In genomic region chr18:58526425-58527115, GRCh38 we compare ENCODE assay signal across 13 cellular contexts.
DNase-seq lines count a peak whose midpoint lies in the region; ATAC-seq, FAIRE-seq and TF ChIP-seq lines count a peak whose summit lies in the region.
"Had no signal": no experiment of that assay in that cellular context is flagged by ENCODE, and none has a peak within 500 bp of the region (broad histone marks: within the 10 kb centered on the region; RNA-seq: fewer than 3 reads in every experiment).

No MANE protein-coding gene starts in this region.

- CTCF ChIA-PET in RWPE1 (lab: Yijun Ruan, JAX) = interaction anchor here (0.6 to 1.4 kb wide), 2 partner anchors 25 to 237 kb away, joined by 3 to 6 read pairs; no protein-coding TSS in a partner anchor

- H3K27ac ChIP-seq in body of pancreas (peak overlapping the region; percentile 32 to 77 (median 54)), small intestine (ENCODE audit: low read depth in 1 of 2, low read length in 1 of 2) (peak overlapping the region; percentile 4 to 77), RWPE1 (no peak overlapping the region)
- H3K27ac ChIP-seq: sigmoid colon had no signal

- H3K9me3 ChIP-seq in body of pancreas (no peaks in the 10 kb centered on the region), small intestine (ENCODE audit: control insufficient read depth, low read depth) (no peaks in the 10 kb centered on the region)
- H3K9me3 ChIP-seq: sigmoid colon had no signal

- FAIRE-seq in small intestine (lab: Jason Lieb, UNC) = peak; percentile 10
- FAIRE-seq: endometrium, urothelium cell line had no signal

- no peaks in the 10 kb centered on the region for H3K36me3 ChIP-seq in body of pancreas (replicated peaks in 1 of 2; ENCODE audit: insufficient read depth in 1 of 2, low read depth in 2 of 2)
- no peaks in the 10 kb centered on the region for H3K36me3 ChIP-seq in small intestine (ENCODE audit: control insufficient read depth in 2 of 2, insufficient read depth in 2 of 2, low read length in 2 of 2)
- H3K36me3 ChIP-seq: sigmoid colon had no signal

- no peak for TF ChIP-seq POLR2A in body of pancreas (IDR thresholded peaks at IDR 0.05)

- no peaks in the 10 kb centered on the region for H3K27me3 ChIP-seq in body of pancreas
- H3K27me3 ChIP-seq in small intestine (ENCODE audit: control insufficient read depth in 2 of 2, insufficient read depth in 2 of 2, low read length in 2 of 2) = no peaks in the 10 kb centered on the region
- H3K27me3 ChIP-seq: sigmoid colon had no signal

- H3K4me3 ChIP-seq in body of pancreas (no peak overlapping the region), small intestine (ENCODE audit: low read depth in 1 of 2, low read length in 2 of 2) (no peak overlapping the region)
- H3K4me3 ChIP-seq: sigmoid colon had no signal

- WGBS in body of pancreas, 2 donors = 45 to 49% methylated on average over 7 of the region's 7 CpGs
- 25 to 56% (median 39%) methylated on average over 7 of the region's 7 CpGs for WGBS in small intestine, 3 donors

- intact Hi-C loops in body of pancreas (cut with DNase I) = no loop called here

- no peak for DNase-seq in body of pancreas
- peak; percentile 86 for DNase-seq in small intestine
- no peak for DNase-seq in RWPE1 (ENCODE audit: low spot score)
- DNase-seq in NCI-H2081 (lab: John Stamatoyannopoulos, UW) = no peak
- DNase-seq: amniotic stem cell, H9, hypothalamus, sigmoid colon had no signal

- TF ChIP-seq CTCF in body of pancreas (IDR thresholded peaks at IDR 0.05) (no peak), RWPE1 (conservative IDR thresholded peaks at IDR 0.05; ENCODE audit: low read depth) (no peak)

- ATAC-seq in GM19043 (IDR thresholded peaks at IDR 0.05; ENCODE audit: low read depth, unreplicated experiment) (peak; percentile 17), HG03045 (IDR thresholded peaks at IDR 0.05; ENCODE audit: unreplicated experiment) (peak; percentile 11), body of pancreas (peak; percentile 74), GM21717 (IDR thresholded peaks at IDR 0.05; ENCODE audit: unreplicated experiment) (no peak)

- H3K4me1 ChIP-seq in body of pancreas (peaks cover 14% of the 10 kb centered on the region), small intestine (ENCODE audit: control insufficient read depth in 2 of 2, insufficient read depth in 1 of 2, low read depth in 1 of 2, low read length in 1 of 2) (peaks cover 3 to 8% of the 10 kb centered on the region in 2 donors)
- H3K4me1 ChIP-seq: sigmoid colon had no signal

- POLR2A ChIA-PET in RWPE1 (lab: Yijun Ruan, JAX; ENCODE audit: low non-redundant PET) = no interaction called here
